23 cellular contexts compared by ENCODE assay signal in the genomic region with DNA sequence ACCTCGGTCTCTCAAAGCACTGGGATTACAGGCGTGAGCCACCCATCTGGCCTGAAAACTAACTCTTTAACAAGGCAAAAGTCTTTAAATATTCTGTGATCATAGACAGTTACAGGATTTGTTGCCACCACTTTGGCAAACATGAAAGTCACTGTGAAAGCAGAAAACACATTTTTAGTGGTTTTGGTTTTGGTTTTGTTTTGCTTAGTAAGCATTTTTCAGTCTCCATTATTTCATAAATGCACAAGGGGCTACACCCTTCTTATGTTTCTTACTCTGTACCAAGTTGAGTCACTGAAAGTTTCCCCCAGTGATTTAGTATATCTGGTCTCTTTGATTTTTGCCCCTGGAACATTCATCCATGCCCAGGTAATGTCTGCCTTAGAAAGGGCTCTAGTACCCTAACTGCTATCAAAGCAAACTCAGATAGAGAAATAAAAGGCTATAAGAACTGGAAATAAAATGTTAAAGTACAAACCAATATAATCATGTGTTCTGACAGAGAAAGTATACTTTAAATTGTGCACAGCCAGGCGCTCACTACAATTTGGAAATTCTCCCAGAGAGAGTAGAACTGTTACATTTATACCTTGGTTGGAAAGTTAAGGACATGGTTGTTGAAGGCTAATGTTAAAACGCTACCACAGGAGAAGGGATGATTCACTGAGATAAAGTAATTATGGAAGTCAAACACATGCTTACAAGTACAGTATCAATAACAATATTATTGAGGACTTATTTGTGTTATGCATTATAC.
DNase-seq lines count a peak whose midpoint lies in the region; ATAC-seq and TF ChIP-seq lines count a peak whose summit lies in the region.
"Had no signal": no experiment of that assay in that cellular context is flagged by ENCODE, and none has a peak within 500 bp of the region (broad histone marks: within the 10 kb centered on the region; RNA-seq: fewer than 3 reads in every experiment).

No MANE protein-coding gene starts in this region.

- in situ Hi-C loops in ACHN (cut with HindIII; ENCODE audit: low pct_ligation_motif_present, low pct_unique_long_range_greater_than_20kb, low sequenced_read_pairs) (no loop called here), astrocyte of the spinal cord (cut with HindIII; ENCODE audit: low sequenced_read_pairs) (no loop called here)

- no peak for TF ChIP-seq CTCF in astrocyte of the spinal cord (IDR thresholded peaks at IDR 0.05; ENCODE audit: low read depth, low read length)

- ATAC-seq in HG03432 (IDR thresholded peaks at IDR 0.05; ENCODE audit: unreplicated experiment) = peak; percentile 68
- ATAC-seq: gastrocnemius medialis, left lung, mucosa of descending colon, PC-3, right cardiac atrium had no signal

- peak; percentile 58 for DNase-seq in ACHN
- peak; percentile 37 for DNase-seq in astrocyte of the spinal cord (ENCODE audit: low read depth, low spot score)
- peak; percentile 32 for DNase-seq in kidney tubule cell (ENCODE audit: low spot score)
- DNase-seq in HCEC 1CT = no peak
- DNase-seq in pons (ENCODE audit: low spot score) = no peak
- no peak for DNase-seq in NCI-H1417 treated with DMSO at 0.1 percent for 48 hours (lab: John Stamatoyannopoulos, UW)
- no peak for DNase-seq in foreskin melanocyte
- DNase-seq: activated naive CD4-positive, alpha-beta T cell; activated T-cell treated with anti-CD3 and anti-CD28 coated beads for 4 hours; central memory CD4-positive, alpha-beta T cell; dorsolateral prefrontal cortex; EL; gastrocnemius medialis; HFFc6; left lung; mucosa of descending colon; NCI-H1694; NCI-H2171 treated with DMSO at 0.1 percent for 48 hours; NCI-H748 treated with DMSO at 0.1 percent for 48 hours; PC-3; right cardiac atrium had no signal

- no peak overlapping the region for H3K4me3 ChIP-seq in astrocyte of the spinal cord (ENCODE audit: low read depth, low read length)
- H3K4me3 ChIP-seq: BLaER1 treated with 17β-estradiol and CSF1 and Interleukin-3, amounts not matched to agents 10 nM and 100 nM; dorsolateral prefrontal cortex; gastrocnemius medialis; left lung; mucosa of descending colon had no signal

Comparison
In these comparisons a context has a peak if more than half of its experiments do, and no peak if none do; other contexts are left out.
1. DNase-seq: peak in ACHN (single experiment), astrocyte of the spinal cord (single experiment) and kidney tubule cell (single experiment); none in HCEC 1CT (single experiment), pons (single experiment), NCI-H1417 treated with DMSO at 0.1 percent for 48 hours (single experiment) and foreskin melanocyte (single experiment).